12 cellular contexts compared by ENCODE assay signal in the genomic region with DNA sequence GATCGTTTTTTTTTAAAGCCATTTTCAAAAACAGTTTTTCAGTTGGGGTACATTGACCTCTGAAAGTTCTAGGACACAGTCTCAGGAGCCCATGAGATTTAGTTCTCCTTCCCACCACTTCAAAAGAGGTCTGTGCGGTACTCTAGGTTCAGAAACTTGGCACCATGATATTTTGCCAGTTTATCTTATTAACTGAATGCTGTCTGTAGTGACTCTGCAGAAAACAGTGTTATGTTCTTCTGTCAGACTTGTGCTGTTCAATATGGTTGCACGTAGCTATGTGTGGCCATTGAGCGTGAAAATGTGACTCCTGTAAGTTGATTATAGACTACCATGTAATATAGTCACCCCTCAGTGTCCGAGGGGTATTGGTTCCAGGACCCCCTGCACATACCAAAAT.
"Had no signal": no experiment of that assay in that cellular context is flagged by ENCODE, and none has a peak within 500 bp of the region (broad histone marks: within the 10 kb centered on the region; RNA-seq: fewer than 3 reads in every experiment).

No MANE protein-coding gene starts in this region.

- H3K4me3 ChIP-seq: breast epithelium, gastroesophageal sphincter, upper lobe of right lung had no signal

- H3K27me3 ChIP-seq: breast epithelium, gastroesophageal sphincter, upper lobe of right lung had no signal

- DNase-seq: activated CD4-positive, alpha-beta T cell treated with anti-CD3 and anti-CD28 coated beads, Interleukin-2, amount 10 ng/mL, durations not matched to agents 7 days and 5 days; activated naive CD4-positive, alpha-beta T cell treated with Interleukin-2 at 50 U/mL for 16 hours; activated naive CD8-positive, alpha-beta T cell treated with anti-CD3 and anti-CD28 coated beads, Interleukin-2, amount 50 U/mL, for 24 hours; aorta; dermis blood vessel endothelial cell; mammary epithelial cell; naive thymus-derived CD4-positive, alpha-beta T cell; SW 1271; upper lobe of right lung had no signal

- ATAC-seq: activated naive CD8-positive, alpha-beta T cell treated with anti-CD3 and anti-CD28 coated beads, Interleukin-2, amount 50 U/mL, for 24 hours; gastroesophageal sphincter; naive thymus-derived CD4-positive, alpha-beta T cell; upper lobe of right lung had no signal

- H3K36me3 ChIP-seq: breast epithelium, gastroesophageal sphincter, upper lobe of right lung had no signal

- H3K27ac ChIP-seq: breast epithelium, epithelial cell of prostate, upper lobe of right lung had no signal

- H3K4me1 ChIP-seq: breast epithelium, upper lobe of right lung had no signal
